In the genomic region with DNA sequence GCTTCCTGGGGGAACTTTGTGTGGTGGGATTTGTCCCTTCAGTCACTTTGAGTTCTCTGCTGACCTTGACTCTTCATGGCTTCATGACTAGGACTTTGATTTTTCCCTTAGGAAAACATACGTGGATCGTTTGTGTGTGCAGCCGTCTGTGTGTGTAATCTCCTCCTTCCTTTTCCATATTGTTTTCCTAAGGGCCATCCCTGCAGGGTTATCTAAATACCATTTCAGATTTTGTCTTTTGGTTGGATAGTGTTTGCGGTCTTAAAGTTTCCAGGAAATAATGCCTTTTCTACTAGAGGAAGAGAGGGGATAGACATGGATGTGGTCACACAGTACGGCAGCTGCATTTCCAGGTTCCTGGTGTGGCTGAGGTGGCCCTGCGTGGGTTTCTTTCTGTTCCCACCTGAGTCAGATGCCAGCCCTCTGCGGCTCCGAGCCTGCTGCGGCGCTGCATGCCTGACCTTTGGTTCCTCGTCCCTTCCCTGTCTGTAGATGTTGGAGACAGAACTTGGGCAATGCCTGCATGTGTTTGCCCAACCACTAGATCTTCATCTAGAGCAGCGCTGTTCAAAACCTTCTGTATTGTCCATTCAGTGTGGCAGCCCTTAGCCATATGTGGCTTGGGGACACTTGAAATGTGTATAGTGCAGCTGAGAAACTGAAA, we compare ENCODE assay signal across 1 cellular context.
TF ChIP-seq lines count a peak whose summit lies in the region.

No MANE protein-coding gene starts in this region.

TF ChIP-seq in HepG2, 621 proteins besides CTCF, POLR2A, EP300 and RAD21 (continued from another document and continues in another):
- no peak for TF ChIP-seq ZNF142 (CRISPR knock-in tag; IDR thresholded peaks at IDR 0.05)
- no peak for TF ChIP-seq SRSF4 (IDR thresholded peaks at IDR 0.05; ENCODE audit: low read depth, low read length, poor library complexity, severe bottlenecking)
- TF ChIP-seq ASH2L (IDR thresholded peaks at IDR 0.05; ENCODE audit: insufficient read length, low read depth, low read length), result peak; percentile 81
- TF ChIP-seq MLLT10 (CRISPR knock-in tag; IDR thresholded peaks at IDR 0.05), result no peak
- TF ChIP-seq GMEB1 (CRISPR knock-in tag; IDR thresholded peaks at IDR 0.05; ENCODE audit: borderline replicate concordance), result no peak
- 0 out of 2 replicates have a peak, but pooled peaks have one; percentile 42 for TF ChIP-seq ZNF136 (CRISPR knock-in tag; IDR thresholded peaks at IDR 0.05; ENCODE audit: low read depth)
- TF ChIP-seq SIX1 (CRISPR knock-in tag; IDR thresholded peaks at IDR 0.05; ENCODE audit: borderline replicate concordance), result no peak
- TF ChIP-seq FOSL2 (CRISPR knock-in tag; IDR thresholded peaks at IDR 0.05), result peak; percentile 68
- TF ChIP-seq ZSCAN31 (CRISPR knock-in tag; IDR thresholded peaks at IDR 0.05; ENCODE audit: low read depth), result 0 out of 2 replicates have a peak, but pooled peaks have one; percentile 51
- TF ChIP-seq ARNT2 (CRISPR knock-in tag; IDR thresholded peaks at IDR 0.05; ENCODE audit: low read depth), result 0 out of 2 replicates have a peak, but pooled peaks have one; percentile 29
- TF ChIP-seq HDAC1 (CRISPR knock-in tag; IDR thresholded peaks at IDR 0.05), result peak; percentile 80
- TF ChIP-seq DMAP1 (CRISPR knock-in tag; IDR thresholded peaks at IDR 0.05), result no peak; the same call in none of the 2 replicates
- no peak for TF ChIP-seq ZNF766 (CRISPR knock-in tag; IDR thresholded peaks at IDR 0.05; ENCODE audit: borderline replicate concordance)
- no peak for TF ChIP-seq ZNF17 (CRISPR knock-in tag; IDR thresholded peaks at IDR 0.05)
- TF ChIP-seq NBN (conservative IDR thresholded peaks at IDR 0.05), result no peak
- peak; percentile 60 for TF ChIP-seq CREM (IDR thresholded peaks at IDR 0.05)
- TF ChIP-seq CREM (CRISPR knock-in tag; IDR thresholded peaks at IDR 0.05), result no peak
- TF ChIP-seq ELF3 (CRISPR knock-in tag; IDR thresholded peaks at IDR 0.05), result no peak; the same call in 1 of the 2 replicates
- no peak for TF ChIP-seq ZNF746 (CRISPR knock-in tag; IDR thresholded peaks at IDR 0.05)
- no peak for TF ChIP-seq SAFB2 (CRISPR knock-in tag; IDR thresholded peaks at IDR 0.05; ENCODE audit: borderline replicate concordance, low read depth)
- TF ChIP-seq ZNF331 (CRISPR knock-in tag; IDR thresholded peaks at IDR 0.05), result peak; percentile 43; the same call in 1 of the 2 replicates
- no peak for TF ChIP-seq ARNT (IDR thresholded peaks at IDR 0.05)
- TF ChIP-seq, protein P1, sequence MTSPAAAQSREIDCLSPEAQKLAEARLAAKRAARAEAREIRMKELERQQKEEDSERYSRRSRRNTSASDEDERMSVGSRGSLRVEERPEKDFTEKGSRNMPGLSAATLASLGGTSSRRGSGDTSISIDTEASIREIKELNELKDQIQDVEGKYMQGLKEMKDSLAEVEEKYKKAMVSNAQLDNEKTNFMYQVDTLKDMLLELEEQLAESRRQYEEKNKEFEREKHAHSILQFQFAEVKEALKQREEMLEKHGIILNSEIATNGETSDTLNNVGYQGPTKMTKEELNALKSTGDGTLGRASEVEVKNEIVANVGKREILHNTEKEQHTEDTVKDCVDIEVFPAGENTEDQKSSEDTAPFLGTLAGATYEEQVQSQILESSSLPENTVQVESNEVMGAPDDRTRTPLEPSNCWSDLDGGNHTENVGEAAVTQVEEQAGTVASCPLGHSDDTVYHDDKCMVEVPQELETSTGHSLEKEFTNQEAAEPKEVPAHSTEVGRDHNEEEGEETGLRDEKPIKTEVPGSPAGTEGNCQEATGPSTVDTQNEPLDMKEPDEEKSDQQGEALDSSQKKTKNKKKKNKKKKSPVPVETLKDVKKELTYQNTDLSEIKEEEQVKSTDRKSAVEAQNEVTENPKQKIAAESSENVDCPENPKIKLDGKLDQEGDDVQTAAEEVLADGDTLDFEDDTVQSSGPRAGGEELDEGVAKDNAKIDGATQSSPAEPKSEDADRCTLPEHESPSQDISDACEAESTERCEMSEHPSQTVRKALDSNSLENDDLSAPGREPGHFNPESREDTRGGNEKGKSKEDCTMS (CRISPR knock-in tag; conservative IDR thresholded peaks at IDR 0.05), result no peak
- no peak for TF ChIP-seq ZFYVE20 (CRISPR knock-in tag; IDR thresholded peaks at IDR 0.05; ENCODE audit: borderline replicate concordance, low read depth)
- no peak for TF ChIP-seq ZNF850 (CRISPR knock-in tag; conservative IDR thresholded peaks at IDR 0.05)
- TF ChIP-seq NR2C2 (CRISPR knock-in tag; IDR thresholded peaks at IDR 0.05; ENCODE audit: borderline replicate concordance), result 0 out of 2 replicates have a peak, but pooled peaks have one; percentile 29
- no peak for TF ChIP-seq GABPA (IDR thresholded peaks at IDR 0.05; ENCODE audit: low read depth, low read length)
- no peak for TF ChIP-seq GABPA (CRISPR knock-in tag; IDR thresholded peaks at IDR 0.05; ENCODE audit: low read depth)
- TF ChIP-seq ZNF782 (CRISPR knock-in tag; IDR thresholded peaks at IDR 0.05; ENCODE audit: borderline replicate concordance), result peak; percentile 33; the same call in 1 of the 2 replicates
- TF ChIP-seq SMAD9 (CRISPR knock-in tag; IDR thresholded peaks at IDR 0.05), result no peak
- no peak for TF ChIP-seq ZBTB8A (CRISPR knock-in tag; IDR thresholded peaks at IDR 0.05; ENCODE audit: borderline replicate concordance, low read depth)
- TF ChIP-seq PITX1 (CRISPR knock-in tag; IDR thresholded peaks at IDR 0.05), result no peak
- TF ChIP-seq HES4 (CRISPR knock-in tag; IDR thresholded peaks at IDR 0.05; ENCODE audit: borderline replicate concordance), result no peak
- no peak for TF ChIP-seq ZNF329 (CRISPR knock-in tag; IDR thresholded peaks at IDR 0.05; ENCODE audit: low read depth)
- 0 out of 2 replicates have a peak, but pooled peaks have one; percentile 27 for TF ChIP-seq ZNF749 (CRISPR knock-in tag; IDR thresholded peaks at IDR 0.05; ENCODE audit: borderline replicate concordance)
- no peak for TF ChIP-seq ZNF296 (CRISPR knock-in tag; conservative IDR thresholded peaks at IDR 0.05)
- TF ChIP-seq, protein P2, sequence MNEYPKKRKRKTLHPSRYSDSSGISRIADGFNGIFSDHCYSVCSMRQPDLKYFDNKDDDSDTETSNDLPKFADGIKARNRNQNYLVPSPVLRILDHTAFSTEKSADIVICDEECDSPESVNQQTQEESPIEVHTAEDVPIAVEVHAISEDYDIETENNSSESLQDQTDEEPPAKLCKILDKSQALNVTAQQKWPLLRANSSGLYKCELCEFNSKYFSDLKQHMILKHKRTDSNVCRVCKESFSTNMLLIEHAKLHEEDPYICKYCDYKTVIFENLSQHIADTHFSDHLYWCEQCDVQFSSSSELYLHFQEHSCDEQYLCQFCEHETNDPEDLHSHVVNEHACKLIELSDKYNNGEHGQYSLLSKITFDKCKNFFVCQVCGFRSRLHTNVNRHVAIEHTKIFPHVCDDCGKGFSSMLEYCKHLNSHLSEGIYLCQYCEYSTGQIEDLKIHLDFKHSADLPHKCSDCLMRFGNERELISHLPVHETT (CRISPR knock-in tag; conservative IDR thresholded peaks at IDR 0.05), result no peak
- no peak for TF ChIP-seq PHB2 (IDR thresholded peaks at IDR 0.05; ENCODE audit: partially characterized antibody)
- TF ChIP-seq ZNF672 (CRISPR knock-in tag; IDR thresholded peaks at IDR 0.05), result no peak
- no peak for TF ChIP-seq ZNF24 (IDR thresholded peaks at IDR 0.05)
- TF ChIP-seq, protein P3, sequence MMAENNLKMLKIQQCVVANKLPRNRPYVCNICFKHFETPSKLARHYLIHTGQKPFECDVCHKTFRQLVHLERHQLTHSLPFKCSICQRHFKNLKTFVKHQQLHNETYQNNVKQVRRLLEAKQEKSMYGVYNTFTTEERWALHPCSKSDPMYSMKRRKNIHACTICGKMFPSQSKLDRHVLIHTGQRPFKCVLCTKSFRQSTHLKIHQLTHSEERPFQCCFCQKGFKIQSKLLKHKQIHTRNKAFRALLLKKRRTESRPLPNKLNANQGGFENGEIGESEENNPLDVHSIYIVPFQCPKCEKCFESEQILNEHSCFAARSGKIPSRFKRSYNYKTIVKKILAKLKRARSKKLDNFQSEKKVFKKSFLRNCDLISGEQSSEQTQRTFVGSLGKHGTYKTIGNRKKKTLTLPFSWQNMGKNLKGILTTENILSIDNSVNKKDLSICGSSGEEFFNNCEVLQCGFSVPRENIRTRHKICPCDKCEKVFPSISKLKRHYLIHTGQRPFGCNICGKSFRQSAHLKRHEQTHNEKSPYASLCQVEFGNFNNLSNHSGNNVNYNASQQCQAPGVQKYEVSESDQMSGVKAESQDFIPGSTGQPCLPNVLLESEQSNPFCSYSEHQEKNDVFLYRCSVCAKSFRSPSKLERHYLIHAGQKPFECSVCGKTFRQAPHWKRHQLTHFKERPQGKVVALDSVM (CRISPR knock-in tag; IDR thresholded peaks at IDR 0.05), result no peak
- no peak for TF ChIP-seq ZSCAN9 (CRISPR knock-in tag; IDR thresholded peaks at IDR 0.05; ENCODE audit: borderline replicate concordance)
- TF ChIP-seq ATM (IDR thresholded peaks at IDR 0.05; ENCODE audit: borderline replicate concordance), result no peak
- no peak for TF ChIP-seq TEF (CRISPR knock-in tag; IDR thresholded peaks at IDR 0.05)
- TF ChIP-seq KAT8 (CRISPR knock-in tag; IDR thresholded peaks at IDR 0.05), result no peak
- TF ChIP-seq HMGA1 (CRISPR knock-in tag; conservative IDR thresholded peaks at IDR 0.05), result no peak
- TF ChIP-seq RARG (CRISPR knock-in tag; IDR thresholded peaks at IDR 0.05; ENCODE audit: low read depth), result no peak
- TF ChIP-seq NCOA1 (CRISPR knock-in tag; IDR thresholded peaks at IDR 0.05), result 0 out of 2 replicates have a peak, but pooled peaks have one; percentile 57
- TF ChIP-seq ZMYM4 (CRISPR knock-in tag; IDR thresholded peaks at IDR 0.05), result peak; percentile 60; the same call in 1 of the 2 replicates
- no peak for TF ChIP-seq PAX8 (CRISPR knock-in tag; IDR thresholded peaks at IDR 0.05; ENCODE audit: borderline replicate concordance)
- no peak for TF ChIP-seq SP5 (CRISPR knock-in tag; IDR thresholded peaks at IDR 0.05; ENCODE audit: borderline replicate concordance, low read depth)
- TF ChIP-seq, protein P4, sequence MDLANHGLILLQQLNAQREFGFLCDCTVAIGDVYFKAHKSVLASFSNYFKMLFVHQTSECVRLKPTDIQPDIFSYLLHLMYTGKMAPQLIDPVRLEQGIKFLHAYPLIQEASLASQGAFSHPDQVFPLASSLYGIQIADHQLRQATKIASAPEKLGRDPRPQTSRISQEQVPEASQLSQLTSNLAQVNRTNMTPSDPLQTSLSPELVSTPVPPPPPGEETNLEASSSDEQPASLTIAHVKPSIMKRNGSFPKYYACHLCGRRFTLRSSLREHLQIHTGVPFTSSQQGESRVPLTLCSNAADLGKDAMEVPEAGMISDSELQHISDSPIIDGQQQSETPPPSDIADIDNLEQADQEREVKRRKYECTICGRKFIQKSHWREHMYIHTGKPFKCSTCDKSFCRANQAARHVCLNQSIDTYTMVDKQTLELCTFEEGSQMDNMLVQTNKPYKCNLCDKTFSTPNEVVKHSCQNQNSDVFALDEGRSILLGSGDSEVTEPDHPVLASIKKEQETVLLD (CRISPR knock-in tag; IDR thresholded peaks at IDR 0.05; ENCODE audit: low read depth), result no peak
